In genomic region chr6:32825966-32826365, GRCh38 we compare ENCODE assay signal across 2 cellular contexts.
TF ChIP-seq lines count a peak whose summit lies in the region.

No MANE protein-coding gene starts in this region.

TF ChIP-seq in H1, 55 proteins besides CTCF, POLR2A, EP300 and RAD21:
- TF ChIP-seq RNF2 (IDR thresholded peaks at IDR 0.05; ENCODE audit: borderline replicate concordance, low read depth, low read length, missing control alignments, poor library complexity, severe bottlenecking), result no peak
- no peak for TF ChIP-seq KDM4A (IDR thresholded peaks at IDR 0.05; ENCODE audit: low read depth, low read length, severe bottlenecking)
- no peak for TF ChIP-seq BCL11A (IDR thresholded peaks at IDR 0.05; ENCODE audit: low read depth in 2 of 2, low read length in 2 of 2)
- no peak for TF ChIP-seq CBX8 (IDR thresholded peaks at IDR 0.05; ENCODE audit: borderline replicate concordance, low read depth, low read length)
- TF ChIP-seq FOSL1 (IDR thresholded peaks at IDR 0.05; ENCODE audit: insufficient read depth, low read depth, low read length), result no peak
- TF ChIP-seq CEBPB (IDR thresholded peaks at IDR 0.05; ENCODE audit: low read depth, low read length), result no peak
- TF ChIP-seq CREB1 (IDR thresholded peaks at IDR 0.05), result no peak

TF ChIP-seq in neural cell, 6 proteins besides CTCF, POLR2A, EP300 and RAD21:
- TF ChIP-seq TAF1 (IDR thresholded peaks at IDR 0.05; ENCODE audit: low read depth) (no peak), SMC3 (conservative IDR thresholded peaks at IDR 0.05; ENCODE audit: poor library complexity) (peak; percentile 28), MXI1 (conservative IDR thresholded peaks at IDR 0.05; ENCODE audit: poor library complexity, severe bottlenecking) (no peak), EZH2 (IDR thresholded peaks at IDR 0.05; ENCODE audit: borderline replicate concordance, insufficient read depth, low read length, poor library complexity, severe bottlenecking) (no peak)
